25 cellular contexts compared by ENCODE assay signal in the genomic region with DNA sequence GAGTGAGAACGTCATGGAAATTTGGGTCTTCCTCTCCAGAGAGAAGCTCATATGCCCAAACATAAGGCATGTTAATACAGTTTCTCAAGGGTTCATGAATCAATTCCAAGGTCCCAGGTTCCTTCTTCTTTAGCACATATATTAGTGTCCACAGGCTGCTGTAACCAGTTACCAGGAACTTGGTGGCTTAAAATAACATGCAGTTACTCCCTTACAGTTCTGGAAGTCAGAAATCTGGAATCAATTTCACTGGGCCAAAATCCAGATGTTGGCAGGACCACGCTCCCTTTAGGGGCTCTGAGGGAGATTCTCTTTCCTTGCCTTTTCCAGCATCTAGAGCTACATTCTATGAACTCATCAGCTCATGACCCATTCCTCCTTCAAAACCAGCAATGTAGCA.
"Had no signal": no experiment of that assay in that cellular context is flagged by ENCODE, and none has a peak within 500 bp of the region (broad histone marks: within the 10 kb centered on the region; RNA-seq: fewer than 3 reads in every experiment).

No MANE protein-coding gene starts in this region.

- FAIRE-seq: kidney, pancreas, urothelium cell line had no signal

- H3K4me3 ChIP-seq: colonic mucosa, esophagus muscularis mucosa, gastrocnemius medialis, lung, pancreas, right atrium auricular region, smooth muscle cell, stomach, testis, tibial artery had no signal

- H3K9me3 ChIP-seq: colonic mucosa, esophagus muscularis mucosa, gastrocnemius medialis, neutrophil, pancreas, right atrium auricular region, stomach, testis, tibial artery had no signal

- H3K27ac ChIP-seq: colonic mucosa, esophagus muscularis mucosa, gastrocnemius medialis, neutrophil, pancreas, right atrium auricular region, stomach, testis, tibial artery had no signal

- DNase-seq: central memory CD4-positive, alpha-beta T cell; colonic mucosa; dermis blood vessel endothelial cell; effector memory CD4-positive, alpha-beta T cell; gastrocnemius medialis; head of caudate nucleus; kidney; natural killer cell; pancreas; stimulated activated CD4-positive, alpha-beta T cell treated with anti-CD3 and anti-CD28 coated beads, Interleukin-2, amount 100 ng/mL, for 24 hours; stimulated activated CD4-positive, alpha-beta T cell treated with anti-CD3 and anti-CD28 coated beads, Interleukin-4, amount 100 ng/mL, for 24 hours; stimulated activated naive CD4-positive, alpha-beta T cell treated with Interleukin-2 at 50 U/mL for 16 hours; stomach; substantia nigra; testis; tibial artery had no signal

- H3K27me3 ChIP-seq: colonic mucosa, esophagus muscularis mucosa, gastrocnemius medialis, neutrophil, pancreas, right atrium auricular region, stomach, testis, tibial artery had no signal

- ATAC-seq: gastrocnemius medialis; left lobe of liver; natural killer cell; sciatic nerve; stimulated activated effector memory CD8-positive, alpha-beta T cell treated with anti-CD3 and anti-CD28 coated beads, Interleukin-12 subunit alpha, Interleukin-12 subunit beta, amount 100 ng/mL, for 72 hours had no signal

- H3K4me2 ChIP-seq: smooth muscle cell had no signal

- H3K4me1 ChIP-seq: colonic mucosa, esophagus muscularis mucosa, gastrocnemius medialis, right atrium auricular region, stomach, testis, tibial artery had no signal

- H3K36me3 ChIP-seq: colonic mucosa, esophagus muscularis mucosa, gastrocnemius medialis, neutrophil, pancreas, right atrium auricular region, stomach, tibial artery had no signal
